Comparison of ENCODE assay signal across 11 cellular contexts in the genomic region with DNA sequence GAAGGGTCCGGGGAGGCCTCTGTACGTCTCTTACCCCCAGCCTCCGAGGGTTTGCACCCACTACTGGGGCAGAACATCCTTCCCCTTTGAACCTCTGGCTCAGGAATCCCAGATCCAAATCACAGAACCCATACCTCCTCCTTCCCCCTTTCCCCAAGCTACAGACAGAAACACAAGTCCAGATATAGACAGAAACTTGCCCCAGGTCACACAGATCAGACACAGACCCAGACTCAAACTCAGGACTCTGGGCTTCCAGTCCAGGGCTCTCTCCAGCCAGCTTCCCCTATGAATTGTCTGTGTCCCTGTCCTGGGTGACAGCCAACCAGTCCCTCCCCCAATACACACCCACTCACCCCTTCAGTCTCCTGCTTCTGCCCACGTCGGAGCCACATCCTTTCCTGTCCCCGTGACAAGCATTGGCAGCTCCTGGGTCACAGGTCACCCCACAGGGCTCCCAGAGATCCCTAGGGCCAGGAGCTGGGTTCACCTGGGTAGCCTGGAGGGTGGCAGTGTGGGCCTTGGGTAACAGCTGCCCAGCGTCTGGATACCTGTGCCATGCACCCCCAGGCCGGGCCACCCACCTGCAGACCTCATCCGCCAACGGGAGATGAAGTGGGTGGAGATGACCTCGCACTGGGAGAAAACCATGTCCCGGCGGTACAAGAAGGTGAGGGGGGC. TPM values are rescaled to one million over a fixed set of nuclear protein-coding genes. Genes with fewer than 3 reads are reported as not detected.
DNase-seq lines count a peak whose midpoint lies in the region; ATAC-seq lines count a peak whose summit lies in the region.
"Had no signal": no experiment of that assay in that cellular context is flagged by ENCODE, and none has a peak within 500 bp of the region (broad histone marks: within the 10 kb centered on the region; RNA-seq: fewer than 3 reads in every experiment).

No MANE protein-coding gene starts in this region.

- H3K27me3 Mint-ChIP-seq in naive B cell: no peaks in the 10 kb centered on the region

- H3K36me3 Mint-ChIP-seq in naive B cell: peaks cover 4 to 16% of the 10 kb centered on the region in 2 donors

- DNase-seq in stimulated activated CD4-positive, alpha-beta T cell treated with anti-CD3 and anti-CD28 coated beads, Interleukin-15, amount 100 ng/mL, for 24 hours: peak; percentile 73
- no peak for DNase-seq in stimulated activated CD4-positive, alpha-beta T cell treated with anti-CD3 and anti-CD28 coated beads, Interleukin-2, amount 100 ng/mL, for 48 hours
- peak; percentile 56 for DNase-seq in activated effector memory CD4-positive, alpha-beta T cell treated with Interleukin-2 at 50 U/mL for 16 hours
- no peak for DNase-seq in naive B cell
- no peak for DNase-seq in left colon
- DNase-seq in COLO829 (ENCODE audit: low spot score): no peak
- no peak for DNase-seq in SW 1271 (lab: John Stamatoyannopoulos, UW)
- DNase-seq: NCI-H1105, SHP77 treated with DMSO at 0.1 percent for 48 hours had no signal

- H3K9me3 Mint-ChIP-seq in naive B cell: no peaks in the 10 kb centered on the region

- intact Hi-C loops in left colon (cut with DNase I, micrococcal nuclease): no loop called here

- H3K4me3 Mint-ChIP-seq in naive B cell: peak overlapping the region; percentile 87 to 98 (median 96)

- peak overlapping the region in 4 of 6 donors; percentile 66 to 95 (median 86) for H3K27ac Mint-ChIP-seq in naive B cell

- peaks cover 42 to 78% (median 72%) of the 10 kb centered on the region in 3 donors for H3K4me1 Mint-ChIP-seq in naive B cell

- ATAC-seq in naive B cell (ENCODE audit: low read depth in 2 of 2) (no peak), left colon (no peak), GM21786 (IDR thresholded peaks at IDR 0.05; ENCODE audit: unreplicated experiment) (no peak)
- ATAC-seq: left lobe of liver had no signal

RNA-seq across cellular contexts. Expression of a gene that starts 0.8 kb away (rescaled TPM):
- polyA plus RNA-seq in naive B cell (ENCODE audit: low read depth in 6 of 6): 100 to 1,000 TPM; 190 to 304 (median 239) TPM
- 1 to 10 TPM; 3.0 to 4.2 TPM for total RNA-seq in left colon

RNA-seq across cellular contexts. Expression of a gene that starts 3.0 kb away (rescaled TPM):
- 100 to 1,000 TPM; 492 to 795 (median 530) TPM for polyA plus RNA-seq in naive B cell (ENCODE audit: low read depth in 6 of 6)
- total RNA-seq in left colon: 100 to 1,000 TPM; 214 to 243 TPM

RNA-seq across cellular contexts. Expression of a gene that starts 10.8 kb away (rescaled TPM):
- polyA plus RNA-seq in naive B cell (ENCODE audit: low read depth in 6 of 6): 1 to 10 TPM in 5 of 6 donors, under 1 TPM in 1; 0.80 to 2.9 (median 1.7) TPM
- total RNA-seq in left colon: 1 to 10 TPM in 1 of 2 donors, under 1 TPM in 1; 0.61 to 2.5 TPM

RNA-seq across cellular contexts. Expression of a gene that starts 12.9 kb away (rescaled TPM):
- 10 to 100 TPM in 4 of 6 donors, 1 to 10 TPM in 2; 6.7 to 17.5 (median 11.0) TPM for polyA plus RNA-seq in naive B cell (ENCODE audit: low read depth in 6 of 6)
- total RNA-seq in left colon: 10 to 100 TPM; 27.4 to 40.6 TPM

RNA-seq across cellular contexts. Expression of a gene that starts 23.6 kb away (rescaled TPM):
- 10 to 100 TPM; 37.9 to 54.7 (median 50.0) TPM for polyA plus RNA-seq in naive B cell (ENCODE audit: low read depth in 6 of 6)
- total RNA-seq in left colon: 10 to 100 TPM; 45.3 to 47.4 TPM

Comparison
In these comparisons a context has a peak if more than half of its experiments do, and no peak if none do; other contexts are left out.
1. DNase-seq: peak in stimulated activated CD4-positive, alpha-beta T cell treated with anti-CD3 and anti-CD28 coated beads, Interleukin-15, amount 100 ng/mL, for 24 hours (single experiment) and activated effector memory CD4-positive, alpha-beta T cell treated with Interleukin-2 at 50 U/mL for 16 hours (single experiment); none in stimulated activated CD4-positive, alpha-beta T cell treated with anti-CD3 and anti-CD28 coated beads, Interleukin-2, amount 100 ng/mL, for 48 hours (0 of 2), naive B cell (single experiment), left colon (0 of 2), COLO829 (single experiment) and SW 1271 (0 of 2).